Comparison of ENCODE assay signal across 10 cellular contexts in the genomic region with DNA sequence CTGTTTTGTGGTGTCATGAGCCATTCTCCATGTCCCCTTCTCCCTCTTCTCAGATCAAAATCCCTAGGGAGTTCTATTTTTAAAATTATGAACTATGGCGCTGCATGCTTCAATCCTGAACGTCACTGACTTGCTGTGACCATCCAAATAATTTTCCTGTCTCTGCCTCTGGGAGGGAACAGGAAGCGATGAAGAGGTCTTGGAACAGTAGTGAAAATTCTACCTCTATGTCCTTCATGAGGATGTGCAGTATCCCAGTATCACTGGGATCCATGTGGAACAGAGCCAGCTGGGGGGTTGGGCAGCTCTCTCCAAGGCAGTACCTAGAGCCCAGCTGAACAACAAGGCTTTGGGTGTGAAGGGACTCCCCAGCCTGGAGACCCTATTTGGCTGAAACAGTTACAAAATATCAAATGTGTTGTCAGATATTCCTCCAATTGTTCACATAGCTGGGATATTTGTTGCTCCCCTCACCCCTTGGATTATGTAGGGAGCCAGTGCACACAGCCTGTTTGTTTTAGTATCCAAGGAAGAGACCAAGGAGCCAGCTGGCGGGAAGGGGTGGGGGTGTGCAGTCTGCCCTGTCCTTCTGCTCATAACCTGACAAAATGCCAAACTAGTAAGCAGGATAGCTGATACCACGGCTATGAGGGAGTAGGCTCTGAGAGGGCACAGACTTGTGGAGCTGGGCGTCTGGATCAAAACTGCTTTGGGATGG. TPM values are rescaled to one million over a fixed set of nuclear protein-coding genes. Genes with fewer than 3 reads are reported as not detected.
A peak's percentile ranks its signal among the peaks of the same experiment; 100 is the strongest.
DNase-seq lines count a peak whose midpoint lies in the region; FAIRE-seq and TF ChIP-seq lines count a peak whose summit lies in the region.
"Had no signal": no experiment of that assay in that cellular context is flagged by ENCODE, and none has a peak within 500 bp of the region (broad histone marks: within the 10 kb centered on the region; RNA-seq: fewer than 3 reads in every experiment).

No MANE protein-coding gene starts in this region.

- DNase-seq in breast epithelium (ENCODE audit: low spot score in 2 of 2), result no peak
- DNase-seq in MCF 10A (ENCODE audit: unreplicated experiment), result no peak
- peak; percentile 20 for DNase-seq in dedifferentiated amniotic fluid mesenchymal stem cell (ENCODE audit: extremely low spot score)
- DNase-seq in mucosa of gallbladder (ENCODE audit: low spot score), result peak; percentile 21
- DNase-seq in activated CD8-positive, alpha-beta memory T cell treated with anti-CD3 and anti-CD28 coated beads for 24 hours, result no peak
- no peak for DNase-seq in activated CD8-positive, alpha-beta memory T cell treated with anti-CD3 and anti-CD28 coated beads, Interleukin-2, amount 50 U/mL, for 48 hours
- no peak for DNase-seq in GM12891 (ENCODE audit: insufficient read length, low spot score)
- no peak for DNase-seq in activated naive CD4-positive, alpha-beta T cell treated with anti-CD3 and anti-CD28 coated beads, Interleukin-2, amount 10 ng/mL, durations not matched to agents 7 days and 5 days
- DNase-seq: activated T-cell treated with anti-CD3 and anti-CD28 coated beads for 4 hours; stimulated activated CD4-positive, alpha-beta T cell treated with anti-CD3 and anti-CD28 coated beads, Interleukin-2, amount 100 ng/mL, for 24 hours had no signal

- intact Hi-C loops in breast epithelium (cut with DNase I; ENCODE audit: low total_unique reads) (loop anchor here (1.0 kb wide), 1 partner anchor 15 kb away; no protein-coding TSS in a partner anchor), MCF 10A (cut with micrococcal nuclease) (no loop called here)

- POLR2A ChIA-PET in MCF 10A (lab: Yijun Ruan, JAX), result interaction anchor here (0.6 to 1.3 kb wide), 4 partner anchors 16 to 323 kb away, joined by 3 to 12 read pairs (median 4); a partner anchor contains a TSS

- no peak for TF ChIP-seq CTCF in breast epithelium (IDR thresholded peaks at IDR 0.05)
- no peak for TF ChIP-seq CTCF in MCF 10A (IDR thresholded peaks at IDR 0.05; ENCODE audit: unreplicated experiment)

- no TSS peak for BruUV-seq in MCF 10A (replicated peaks; lab: Mats Ljungman, UMichigan)

- no peaks in the 10 kb centered on the region for H3K4me1 ChIP-seq in breast epithelium

- H3K36me3 ChIP-seq in breast epithelium, result peaks cover 3% of the 10 kb centered on the region

- CTCF ChIA-PET in MCF 10A (lab: Yijun Ruan, JAX), result interaction anchor here (1.0 to 1.2 kb wide), 3 partner anchors 12 to 78 kb away, joined by 3 to 5 read pairs (median 4); a partner anchor contains a TSS
- CTCF ChIA-PET in activated naive CD4-positive, alpha-beta T cell treated with anti-CD3 and anti-CD28 coated beads, Interleukin-2, amount 10 ng/mL, durations not matched to agents 7 days and 5 days (lab: Charles Lee), result interaction anchor here (0.5 kb wide), 1 partner anchor 30 kb away, joined by 3 read pairs; no protein-coding TSS in a partner anchor

- no peaks in the 10 kb centered on the region for H3K9me3 Mint-ChIP-seq in MCF 10A (ENCODE audit: unreplicated experiment)
- H3K9me3 Mint-ChIP-seq in activated naive CD4-positive, alpha-beta T cell treated with anti-CD3 and anti-CD28 coated beads, Interleukin-2, amount 10 ng/mL, durations not matched to agents 7 days and 5 days, result no peaks in the 10 kb centered on the region

- H3K27ac Mint-ChIP-seq in MCF 10A (ENCODE audit: low read depth, unreplicated experiment), result no peak overlapping the region
- H3K27ac Mint-ChIP-seq in activated naive CD4-positive, alpha-beta T cell treated with anti-CD3 and anti-CD28 coated beads, Interleukin-2, amount 10 ng/mL, durations not matched to agents 7 days and 5 days, result no peak overlapping the region

- TF ChIP-seq POLR2A in breast epithelium (IDR thresholded peaks at IDR 0.05), result no peak
- TF ChIP-seq POLR2A in GM12891 (IDR thresholded peaks at IDR 0.05; ENCODE audit: low read depth, low read length), result no peak

- no peak overlapping the region for H3K4me3 Mint-ChIP-seq in MCF 10A (ENCODE audit: unreplicated experiment)
- no peak overlapping the region for H3K4me3 Mint-ChIP-seq in activated naive CD4-positive, alpha-beta T cell treated with anti-CD3 and anti-CD28 coated beads, Interleukin-2, amount 10 ng/mL, durations not matched to agents 7 days and 5 days

- peaks cover 6% of the 10 kb centered on the region for H3K4me1 Mint-ChIP-seq in MCF 10A (ENCODE audit: insufficient read depth, unreplicated experiment)
- peaks cover 23% of the 10 kb centered on the region for H3K4me1 Mint-ChIP-seq in activated naive CD4-positive, alpha-beta T cell treated with anti-CD3 and anti-CD28 coated beads, Interleukin-2, amount 10 ng/mL, durations not matched to agents 7 days and 5 days

- H3K4me3 ChIP-seq in breast epithelium, result no peak overlapping the region

- H3K9me3 ChIP-seq in breast epithelium, result no peaks in the 10 kb centered on the region

- H3K27ac ChIP-seq in breast epithelium, result peak overlapping the region; percentile 7 to 28

- no peaks in the 10 kb centered on the region for H3K27me3 Mint-ChIP-seq in MCF 10A (ENCODE audit: insufficient read depth, unreplicated experiment)
- H3K27me3 Mint-ChIP-seq in activated naive CD4-positive, alpha-beta T cell treated with anti-CD3 and anti-CD28 coated beads, Interleukin-2, amount 10 ng/mL, durations not matched to agents 7 days and 5 days, result no peaks in the 10 kb centered on the region

- H3K36me3 Mint-ChIP-seq in MCF 10A (ENCODE audit: insufficient read depth, unreplicated experiment), result peaks cover 24% of the 10 kb centered on the region
- peaks cover 42% of the 10 kb centered on the region for H3K36me3 Mint-ChIP-seq in activated naive CD4-positive, alpha-beta T cell treated with anti-CD3 and anti-CD28 coated beads, Interleukin-2, amount 10 ng/mL, durations not matched to agents 7 days and 5 days

- H3K27me3 ChIP-seq in breast epithelium, result no peaks in the 10 kb centered on the region

- FAIRE-seq in GM12891 (lab: Jason Lieb, UNC), result no peak

TF ChIP-seq in GM12891, 5 proteins besides CTCF, POLR2A, EP300 and RAD21:
- no peak for TF ChIP-seq PAX5 (IDR thresholded peaks at IDR 0.05; ENCODE audit: insufficient read depth, low read length, severe bottlenecking)
- TF ChIP-seq POU2F2 (IDR thresholded peaks at IDR 0.05; ENCODE audit: low read depth, low read length), result no peak
- no peak for TF ChIP-seq POLR2AphosphoS5 (IDR thresholded peaks at IDR 0.05; ENCODE audit: low read depth, low read length)
- TF ChIP-seq SPI1 (IDR thresholded peaks at IDR 0.05; ENCODE audit: low read depth, low read length), result no peak
- no peak for TF ChIP-seq TAF1 (IDR thresholded peaks at IDR 0.05; ENCODE audit: low read depth, low read length)
TF ChIP-seq in GM12891: peak in this region for 0.

RNA-seq across cellular contexts. Expression of a gene that starts 7.6 kb away (rescaled TPM):
- 1 to 10 TPM; 3.3 to 6.2 (median 3.5) TPM for total RNA-seq in breast epithelium
- 6.9 and 8.1 TPM in 2 replicates for total RNA-seq in MCF 10A (2022)
- total RNA-seq in mucosa of gallbladder, result 6.0 TPM
- 5.7 TPM for polyA plus RNA-seq in GM12891 (2012; ENCODE audit: low read depth, missing spikeins)

RNA-seq across cellular contexts. Expression of a gene that starts 8.2 kb away (rescaled TPM):
- 10 to 100 TPM; 10.8 to 18.1 (median 14.9) TPM for total RNA-seq in breast epithelium
- total RNA-seq in MCF 10A (2022), result 20.4 and 21.3 TPM in 2 replicates
- 21.5 TPM for total RNA-seq in mucosa of gallbladder
- polyA plus RNA-seq in GM12891 (2012; ENCODE audit: low read depth, missing spikeins), result 19.3 TPM

RNA-seq across cellular contexts. Expression of a gene that starts 16.4 kb away (rescaled TPM):
- total RNA-seq in breast epithelium (10 to 100 TPM; 46.9 to 66.2 (median 57.8) TPM), MCF 10A (2022) (46.7 and 50.2 TPM in 2 replicates), mucosa of gallbladder (72.3 TPM)
- 7.6 TPM for polyA plus RNA-seq in GM12891 (2012; ENCODE audit: low read depth, missing spikeins)

RNA-seq across cellular contexts. Expression of a gene that starts 25.4 kb away (rescaled TPM):
- total RNA-seq in breast epithelium (1 to 10 TPM in 1 of 3 donors, under 1 TPM in 2; 0.44 to 1.6 (median 0.48) TPM), MCF 10A (2022) (0.27 and 2.3 TPM in 2 replicates), mucosa of gallbladder (20.9 TPM)
- polyA plus RNA-seq in GM12891 (2012; ENCODE audit: low read depth, missing spikeins), result 0.42 TPM

RNA-seq across cellular contexts. Expression of a gene that starts 41.2 kb away (rescaled TPM):
- total RNA-seq in breast epithelium, result 1 to 10 TPM; 3.4 to 7.2 (median 3.6) TPM
- total RNA-seq in MCF 10A (2022), result 0.42 and 0.89 TPM in 2 replicates
- total RNA-seq in mucosa of gallbladder, result 3.1 TPM
- polyA plus RNA-seq in GM12891 (2012; ENCODE audit: low read depth, missing spikeins), result 19.8 TPM

Comparison
In these comparisons a context has a peak if more than half of its experiments do, and no peak if none do; other contexts are left out.
1. DNase-seq: peak in dedifferentiated amniotic fluid mesenchymal stem cell (single experiment) and mucosa of gallbladder (single experiment); none in breast epithelium (0 of 2), MCF 10A (single experiment), activated CD8-positive, alpha-beta memory T cell treated with anti-CD3 and anti-CD28 coated beads for 24 hours (single experiment), activated CD8-positive, alpha-beta memory T cell treated with anti-CD3 and anti-CD28 coated beads, Interleukin-2, amount 50 U/mL, for 48 hours (single experiment), GM12891 (single experiment) and activated naive CD4-positive, alpha-beta T cell treated with anti-CD3 and anti-CD28 coated beads, Interleukin-2, amount 10 ng/mL, durations not matched to agents 7 days and 5 days (single experiment).